In genomic region chr7:74440143-74440542, GRCh38 we compare ENCODE assay signal across 1 cellular context. TPM values are rescaled to one million over a fixed set of nuclear protein-coding genes. Genes with fewer than 3 reads are reported as not detected.
"Had no signal": no experiment of that assay in that cellular context is flagged by ENCODE, and none has a peak within 500 bp of the region (broad histone marks: within the 10 kb centered on the region; RNA-seq: fewer than 3 reads in every experiment).

No MANE protein-coding gene starts in this region.

RNA-seq across cellular contexts. Expression of gene GTF2IRD1, which starts 13.6 kb away (rescaled TPM):
- polyA plus RNA-seq: immature natural killer cell had no signal
